ENCODE assay signal across 7 cellular contexts in genomic region chr5:57298985-57299491, GRCh38.
DNase-seq lines count a peak whose midpoint lies in the region; ATAC-seq and TF ChIP-seq lines count a peak whose summit lies in the region.

No MANE protein-coding gene starts in this region.

- H3K4me3 Mint-ChIP-seq in activated T-cell treated with anti-CD3 and anti-CD28 coated beads, Interleukin-2, amount 50 U/mL, for 4 hours = peak overlapping the region; percentile 68
- H3K4me3 Mint-ChIP-seq in neural progenitor cell = no peak overlapping the region

- no peaks in the 10 kb centered on the region for H3F3A ChIP-seq in neural progenitor cell (ENCODE audit: low read depth)

- H3K27ac Mint-ChIP-seq in neural progenitor cell = no peak overlapping the region

- no peaks in the 10 kb centered on the region for H3K36me3 ChIP-seq in OCI-LY7 (ENCODE audit: insufficient read depth, low read length)
- H3K36me3 ChIP-seq in neural progenitor cell = no peaks in the 10 kb centered on the region

- H3K27me3 Mint-ChIP-seq in activated T-cell treated with anti-CD3 and anti-CD28 coated beads, Interleukin-2, amount 50 U/mL, for 4 hours (ENCODE audit: low read depth) = no peaks in the 10 kb centered on the region
- H3K27me3 Mint-ChIP-seq in neural progenitor cell (ENCODE audit: insufficient read depth, low read depth) = no peaks in the 10 kb centered on the region

- H2AFZ ChIP-seq in OCI-LY7 (ENCODE audit: low read length) (peak overlapping the region; percentile 86; the same call in 1 of the 2 replicates), neural progenitor cell (replicated peaks) (peak overlapping the region; percentile 39)

- no peak overlapping the region for H3K27ac ChIP-seq in OCI-LY7 (ENCODE audit: low read depth, low read length, poor library complexity, severe bottlenecking)
- no peak overlapping the region for H3K27ac ChIP-seq in neural progenitor cell

- H4K20me1 ChIP-seq in OCI-LY7 (ENCODE audit: insufficient read depth, low read length) = no peaks in the 10 kb centered on the region
- no peaks in the 10 kb centered on the region for H4K20me1 ChIP-seq in neural progenitor cell (ENCODE audit: low read depth)

- H3K9ac ChIP-seq in neural progenitor cell = no peak overlapping the region

- POLR2A ChIA-PET in OCI-LY7 (lab: Charles Lee) = no interaction called here

- CTCF ChIA-PET in OCI-LY7 (lab: Charles Lee; ENCODE audit: unreplicated experiment) = no interaction called here

- H3K4me3 ChIP-seq in OCI-LY7 (ENCODE audit: low read depth, low read length, poor library complexity, severe bottlenecking) (no peak overlapping the region), fibroblast of pulmonary artery (replicated peaks; ENCODE audit: low read depth, low read length) (no peak overlapping the region), neural progenitor cell (no peak overlapping the region)

- no peaks in the 10 kb centered on the region for H3K79me2 ChIP-seq in OCI-LY7 (ENCODE audit: insufficient read depth, low read depth, low read length)
- no peaks in the 10 kb centered on the region for H3K79me2 ChIP-seq in neural progenitor cell (ENCODE audit: low read depth)

- peak overlapping the region; percentile 35 for H3K4me2 ChIP-seq in OCI-LY7 (ENCODE audit: low read length)
- no peak overlapping the region for H3K4me2 ChIP-seq in neural progenitor cell

- H3K9me3 ChIP-seq in OCI-LY7 (ENCODE audit: low read length) (no peaks in the 10 kb centered on the region), neural progenitor cell (ENCODE audit: low read depth) (no peaks in the 10 kb centered on the region)

- BruUV-seq in OCI-LY7 (replicated peaks; lab: Mats Ljungman, UMichigan) = no TSS peak

- ATAC-seq in HG03521 (IDR thresholded peaks at IDR 0.05; ENCODE audit: unreplicated experiment) = peak; percentile 47
- ATAC-seq in activated T-cell treated with anti-CD3 and anti-CD28 coated beads, Interleukin-2, amount 50 U/mL, for 4 hours = peak; percentile 46 to 56

- TF ChIP-seq CTCF in GM10266 (IDR thresholded peaks at IDR 0.05; ENCODE audit: control insufficient read depth, insufficient read depth, low read depth, missing control alignments) = peak; percentile 40
- TF ChIP-seq CTCF in OCI-LY7 (conservative IDR thresholded peaks at IDR 0.05; ENCODE audit: low read length) = peak; percentile 78
- TF ChIP-seq CTCF in fibroblast of pulmonary artery (IDR thresholded peaks at IDR 0.05; ENCODE audit: low read length, missing control alignments) = peak; percentile 47
- peak; percentile 80 for TF ChIP-seq CTCF in neural progenitor cell (IDR thresholded peaks at IDR 0.05)

- DNase-seq in GM10266 (ENCODE audit: extremely low spot score) (peak; percentile 28), OCI-LY7 (ENCODE audit: low spot score) (peak; percentile 68), fibroblast of pulmonary artery (ENCODE audit: low read depth) (peak; percentile 95), neural progenitor cell (ENCODE audit: low spot score) (peak; percentile 79), ureter (ENCODE audit: low spot score) (peak; percentile 49)
- peak; percentile 18 for DNase-seq in activated T-cell treated with anti-CD3 and anti-CD28 coated beads, Interleukin-2, amount 50 U/mL, for 4 hours

- no peaks in the 10 kb centered on the region for H3K9me2 ChIP-seq in OCI-LY7 (ENCODE audit: insufficient read depth, low read length)

- intact Hi-C loops in OCI-LY7 (cut with micrococcal nuclease; ENCODE audit: unreplicated experiment) = loop anchor here (2.0 to 10.0 kb wide), 2 partner anchors 136 to 1164 kb away; no protein-coding TSS in a partner anchor

- no peaks in the 10 kb centered on the region for H3K27me3 ChIP-seq in neural progenitor cell

- H3K36me3 Mint-ChIP-seq in activated T-cell treated with anti-CD3 and anti-CD28 coated beads, Interleukin-2, amount 50 U/mL, for 4 hours (ENCODE audit: insufficient read depth) = no peaks in the 10 kb centered on the region
- H3K36me3 Mint-ChIP-seq in neural progenitor cell = no peaks in the 10 kb centered on the region

- peaks cover 22% of the 10 kb centered on the region for H3K4me1 Mint-ChIP-seq in activated T-cell treated with anti-CD3 and anti-CD28 coated beads, Interleukin-2, amount 50 U/mL, for 4 hours (ENCODE audit: low read depth)
- H3K4me1 Mint-ChIP-seq in neural progenitor cell = no peaks in the 10 kb centered on the region

- H3K4me1 ChIP-seq in OCI-LY7 (ENCODE audit: insufficient read depth, low read length, poor library complexity, severe bottlenecking) (peaks cover 11% of the 10 kb centered on the region), neural progenitor cell (peaks cover 3% of the 10 kb centered on the region)

- H3K9me3 Mint-ChIP-seq in activated T-cell treated with anti-CD3 and anti-CD28 coated beads, Interleukin-2, amount 50 U/mL, for 4 hours = no peaks in the 10 kb centered on the region
- H3K9me3 Mint-ChIP-seq in neural progenitor cell = no peaks in the 10 kb centered on the region

Comparison
In these comparisons a context has a peak if more than half of its experiments do, and no peak if none do; other contexts are left out.
1. DNase-seq: peak in every context shown above with its lines; median percentile 95 in fibroblast of pulmonary artery; 79 in neural progenitor cell; 68 in OCI-LY7; 49 in ureter; 28 in GM10266; 18 in activated T-cell treated with anti-CD3 and anti-CD28 coated beads, Interleukin-2, amount 50 U/mL, for 4 hours.